ENCODE assay signal across 16 cellular contexts in the genomic region with DNA sequence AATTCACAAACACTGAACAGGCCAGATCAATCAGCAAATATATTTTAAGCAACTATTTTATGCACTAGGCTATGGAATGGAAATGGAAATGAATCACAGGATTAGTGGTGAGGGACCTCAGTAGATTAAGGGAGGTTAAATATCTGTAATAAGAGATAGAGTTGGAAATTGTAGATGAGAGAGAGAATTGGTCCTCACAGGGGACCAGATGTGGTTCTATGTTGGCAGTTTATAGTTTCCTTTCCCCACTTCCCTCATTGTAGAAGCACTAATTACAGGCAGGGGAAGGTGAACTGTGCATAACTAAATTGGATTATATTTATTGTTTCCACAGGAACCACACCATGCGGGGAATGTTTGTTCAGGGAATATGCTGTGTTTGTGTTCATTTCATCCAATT.
"Had no signal": no experiment of that assay in that cellular context is flagged by ENCODE, and none has a peak within 500 bp of the region (broad histone marks: within the 10 kb centered on the region; RNA-seq: fewer than 3 reads in every experiment).

No MANE protein-coding gene starts in this region.

- DNase-seq: activated CD4-positive, alpha-beta T cell treated with anti-CD3 and anti-CD28 coated beads, Interleukin-2, amount 50 U/mL, for 4 hours; activated CD8-positive, alpha-beta memory T cell treated with anti-CD3 and anti-CD28 coated beads, Interleukin-2, amount 10 ng/mL, durations not matched to agents 7 days and 5 days; activated gamma-delta T cell treated with Interleukin-2 at 50 U/mL for 16 hours; activated naive CD8-positive, alpha-beta T cell treated with anti-CD3 and anti-CD28 coated beads for 36 hours; activated T-cell treated with anti-CD3 and anti-CD28 coated beads, Interleukin-2, amount 50 U/mL, for 4 hours; dorsolateral prefrontal cortex; esophagus squamous epithelium; foreskin fibroblast; glutamatergic neuron; immature natural killer cell; lower lobe of right lung; naive thymus-derived CD4-positive, alpha-beta T cell; retina had no signal

- H3K27me3 ChIP-seq: breast epithelium, dorsolateral prefrontal cortex, esophagus squamous epithelium, neutrophil had no signal

- H3K36me3 Mint-ChIP-seq: activated CD8-positive, alpha-beta memory T cell treated with anti-CD3 and anti-CD28 coated beads, Interleukin-2, amount 10 ng/mL, durations not matched to agents 7 days and 5 days; activated naive CD8-positive, alpha-beta T cell treated with anti-CD3 and anti-CD28 coated beads for 36 hours; immature natural killer cell had no signal

- H3K36me3 ChIP-seq: breast epithelium, esophagus squamous epithelium, lower lobe of right lung, neutrophil had no signal

- H3K27ac Mint-ChIP-seq: activated CD8-positive, alpha-beta memory T cell treated with anti-CD3 and anti-CD28 coated beads, Interleukin-2, amount 10 ng/mL, durations not matched to agents 7 days and 5 days; activated naive CD8-positive, alpha-beta T cell treated with anti-CD3 and anti-CD28 coated beads for 36 hours; immature natural killer cell; naive thymus-derived CD4-positive, alpha-beta T cell had no signal

- H3K9me3 Mint-ChIP-seq: activated T-cell treated with anti-CD3 and anti-CD28 coated beads, Interleukin-2, amount 50 U/mL, for 4 hours; immature natural killer cell had no signal

- H3K4me3 ChIP-seq: breast epithelium, dorsolateral prefrontal cortex, esophagus squamous epithelium, lower lobe of right lung had no signal

- H3K4me1 ChIP-seq: breast epithelium, esophagus squamous epithelium, lower lobe of right lung had no signal

- ATAC-seq: activated CD4-positive, CD25-positive, alpha-beta regulatory T cell treated with anti-CD3 and anti-CD28 coated beads, Interleukin-2, amount 50 U/mL, for 24 hours; activated CD8-positive, alpha-beta memory T cell treated with anti-CD3 and anti-CD28 coated beads, Interleukin-2, amount 10 ng/mL, durations not matched to agents 7 days and 5 days; activated T-cell treated with anti-CD3 and anti-CD28 coated beads, Interleukin-2, amount 50 U/mL, for 4 hours; lower lobe of right lung; naive thymus-derived CD4-positive, alpha-beta T cell had no signal

- H3K9me3 ChIP-seq: breast epithelium, esophagus squamous epithelium, lower lobe of right lung, neutrophil had no signal

- H3K4me1 Mint-ChIP-seq: activated CD8-positive, alpha-beta memory T cell treated with anti-CD3 and anti-CD28 coated beads, Interleukin-2, amount 10 ng/mL, durations not matched to agents 7 days and 5 days; activated naive CD8-positive, alpha-beta T cell treated with anti-CD3 and anti-CD28 coated beads for 36 hours; immature natural killer cell; naive thymus-derived CD4-positive, alpha-beta T cell had no signal

- H3K27ac ChIP-seq: breast epithelium, dorsolateral prefrontal cortex, esophagus squamous epithelium, lower lobe of right lung, neutrophil had no signal

- H3K4me3 Mint-ChIP-seq: activated CD8-positive, alpha-beta memory T cell treated with anti-CD3 and anti-CD28 coated beads, Interleukin-2, amount 10 ng/mL, durations not matched to agents 7 days and 5 days; activated naive CD8-positive, alpha-beta T cell treated with anti-CD3 and anti-CD28 coated beads for 36 hours; activated T-cell treated with anti-CD3 and anti-CD28 coated beads, Interleukin-2, amount 50 U/mL, for 4 hours; immature natural killer cell; naive thymus-derived CD4-positive, alpha-beta T cell had no signal
